ENCODE assay signal across 32 cellular contexts in genomic region chr14:91536327-91536726, GRCh38.
"Had no signal": no experiment of that assay in that cellular context is flagged by ENCODE, and none has a peak within 500 bp of the region (broad histone marks: within the 10 kb centered on the region; RNA-seq: fewer than 3 reads in every experiment).

No MANE protein-coding gene starts in this region.

- ATAC-seq: activated CD4-positive, alpha-beta T cell treated with anti-CD3 and anti-CD28 coated beads for 36 hours; activated CD4-positive, CD25-positive, alpha-beta regulatory T cell treated with anti-CD3 and anti-CD28 coated beads, Interleukin-2, amount 50 U/mL, for 24 hours; activated CD8-positive, alpha-beta memory T cell treated with anti-CD3 and anti-CD28 coated beads, Interleukin-2, amount 10 ng/mL, durations not matched to agents 7 days and 5 days; activated CD8-positive, alpha-beta T cell treated with anti-CD3 and anti-CD28 coated beads, Interleukin-2, amount 10 ng/mL, durations not matched to agents 7 days and 5 days; activated naive CD8-positive, alpha-beta T cell treated with anti-CD3 and anti-CD28 coated beads, Interleukin-2, amount 50 U/mL, for 24 hours; WTC11 had no signal

- H3K4me3 ChIP-seq: ascending aorta, cardiac muscle cell had no signal

- H3K9me3 ChIP-seq: ascending aorta had no signal

- H3K27ac ChIP-seq: ascending aorta, cardiac muscle cell, WERI-Rb-1 had no signal

- H3K36me3 ChIP-seq: ascending aorta, cardiac muscle cell, WERI-Rb-1 had no signal

- FAIRE-seq: bronchial epithelial cell had no signal

- H3K4me1 ChIP-seq: ascending aorta had no signal

- DNase-seq: activated CD4-positive, alpha-beta memory T cell treated with anti-CD3 and anti-CD28 coated beads, Interleukin-2, amount 10 ng/mL, durations not matched to agents 7 days and 5 days; activated CD4-positive, alpha-beta T cell treated with anti-CD3 and anti-CD28 coated beads for 1 hour; activated CD4-positive, alpha-beta T cell treated with anti-CD3 and anti-CD28 coated beads for 36 hours; activated CD4-positive, alpha-beta T cell treated with anti-CD3 and anti-CD28 coated beads for 48 hours; activated CD4-positive, alpha-beta T cell treated with anti-CD3 and anti-CD28 coated beads, Interleukin-2, amount 10 ng/mL, durations not matched to agents 7 days and 5 days; activated CD4-positive, alpha-beta T cell treated with anti-CD3 and anti-CD28 coated beads, Interleukin-2, amount 50 U/mL, for 48 hours; activated CD4-positive, CD25-positive, alpha-beta regulatory T cell; activated CD8-positive, alpha-beta memory T cell treated with anti-CD3 and anti-CD28 coated beads for 24 hours; activated CD8-positive, alpha-beta memory T cell treated with anti-CD3 and anti-CD28 coated beads, Interleukin-2, amount 10 ng/mL, durations not matched to agents 7 days and 5 days; activated CD8-positive, alpha-beta memory T cell treated with anti-CD3 and anti-CD28 coated beads, Interleukin-2, amount 50 U/mL, for 48 hours; activated CD8-positive, alpha-beta T cell treated with anti-CD3 and anti-CD28 coated beads, Interleukin-2, amount 10 ng/mL, durations not matched to agents 7 days and 5 days; activated effector memory CD4-positive, alpha-beta T cell treated with Interleukin-2 at 50 U/mL for 16 hours; activated gamma-delta T cell; activated naive CD4-positive, alpha-beta T cell treated with anti-CD3 and anti-CD28 coated beads, Interleukin-2, amount 10 ng/mL, durations not matched to agents 7 days and 5 days; activated naive CD4-positive, alpha-beta T cell treated with Interleukin-2 at 50 U/mL for 16 hours; activated naive CD8-positive, alpha-beta T cell treated with anti-CD3 and anti-CD28 coated beads, Interleukin-2, amount 10 ng/mL, durations not matched to agents 7 days and 5 days; activated naive CD8-positive, alpha-beta T cell treated with anti-CD3 and anti-CD28 coated beads, Interleukin-2, amount 50 U/mL, for 24 hours; activated T-cell treated with anti-CD3 and anti-CD28 coated beads, Interleukin-2, amount 50 U/mL, for 24 hours; activated T-cell treated with anti-CD3 and anti-CD28 coated beads, Interleukin-2, amount 50 U/mL, for 48 hours; amygdala; anterior cingulate cortex; caudate nucleus; cerebellar nuclear complex; T-helper 1 cell; T-helper 2 cell; T-helper 9 cell; WERI-Rb-1 had no signal

- H3K27me3 ChIP-seq: ascending aorta, cardiac muscle cell had no signal
